In the genomic region with DNA sequence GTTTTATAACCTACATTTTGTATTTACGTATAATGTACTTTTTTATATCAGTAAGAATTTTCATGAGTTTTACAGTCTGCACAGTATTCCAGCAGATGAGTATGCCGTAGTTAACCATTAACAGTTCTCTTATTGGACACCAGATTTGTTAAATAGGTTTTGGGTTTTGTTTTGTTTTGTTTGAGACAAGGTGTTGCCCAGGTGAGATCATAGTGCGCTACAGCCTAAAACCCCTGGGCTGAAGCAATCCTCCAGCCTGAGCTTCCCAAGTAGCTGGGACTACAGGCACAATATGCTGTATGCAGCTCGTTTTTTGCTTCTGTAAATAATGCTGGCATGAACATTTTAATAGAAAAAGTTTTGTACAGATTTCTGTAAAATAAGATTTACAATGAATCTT, we compare ENCODE assay signal across 8 cellular contexts.
A peak's percentile ranks its signal among the peaks of the same experiment; 100 is the strongest.
DNase-seq lines count a peak whose midpoint lies in the region; ATAC-seq and TF ChIP-seq lines count a peak whose summit lies in the region.

No MANE protein-coding gene starts in this region.

- intact Hi-C loops in IMR-90 (cut with micrococcal nuclease), result loop anchor here (1.0 kb wide), 1 partner anchor 8 kb away; no protein-coding TSS in a partner anchor
- intact Hi-C loops in activated CD4-positive, alpha-beta memory T cell treated with anti-CD3 and anti-CD28 coated beads for 36 hours (cut with micrococcal nuclease), result no loop called here
- intact Hi-C loops in tibial artery (cut with DNase I; ENCODE audit: low total_unique reads), result no loop called here

- peak overlapping the region; percentile 64 for H3K4me3 Mint-ChIP-seq in activated CD4-positive, alpha-beta memory T cell treated with anti-CD3 and anti-CD28 coated beads for 36 hours
- H3K4me3 Mint-ChIP-seq in stimulated activated naive B cell treated with anti-CD40 and anti-IgM and Interleukin-4, amounts not matched to agents 10 μg/mL and 1 μg/mL and 100 μg/mL, for 72 hours, result no peak overlapping the region

- no peak for TF ChIP-seq POLR2A in IMR-90 (IDR thresholded peaks at IDR 0.05; ENCODE audit: low read depth, low read length)

- in situ Hi-C loops in IMR-90 (cut with MboI; ENCODE audit: low sequenced_read_pairs), result loop anchor here (5.0 to 25.0 kb wide), 2 partner anchors 71 to 1824 kb away; partner anchors contain the start of gene PRC1

- ATAC-seq in IMR-90 (ENCODE audit: low read depth), result no peak
- ATAC-seq in stimulated activated naive B cell treated with anti-CD40 and anti-IgM and Interleukin-4, amounts not matched to agents 10 μg/mL and 1 μg/mL and 100 μg/mL, for 72 hours (replicated peaks), result no peak

- H3K79me2 ChIP-seq in ACC112 (ENCODE audit: control insufficient read depth, insufficient read depth, low read length, unreplicated experiment), result peaks cover 6% of the 10 kb centered on the region

- DNase-seq in IMR-90, result no peak
- no peak for DNase-seq in activated CD4-positive, alpha-beta memory T cell treated with anti-CD3 and anti-CD28 coated beads for 36 hours
- DNase-seq in left kidney (ENCODE audit: low read depth, low spot score), result peak; percentile 81
- no peak for DNase-seq in tibial artery
- DNase-seq in NCI-H446 treated with DMSO at 0.1 percent for 48 hours (lab: John Stamatoyannopoulos, UW), result no peak
- no peak for DNase-seq in NK-92 (lab: John Stamatoyannopoulos, UW; ENCODE audit: unreplicated experiment)
- DNase-seq in stimulated activated naive B cell treated with anti-CD40 and anti-IgM and Interleukin-4, amounts not matched to agents 10 μg/mL and 1 μg/mL and 100 μg/mL, for 72 hours, result no peak

- no peaks in the 10 kb centered on the region for H3K9me3 Mint-ChIP-seq in activated CD4-positive, alpha-beta memory T cell treated with anti-CD3 and anti-CD28 coated beads for 36 hours
- no peaks in the 10 kb centered on the region for H3K9me3 Mint-ChIP-seq in stimulated activated naive B cell treated with anti-CD40 and anti-IgM and Interleukin-4, amounts not matched to agents 10 μg/mL and 1 μg/mL and 100 μg/mL, for 72 hours

- H4K91ac ChIP-seq in IMR-90 (ENCODE audit: insufficient read depth, low read depth, low read length), result peak overlapping the region; percentile 50; the same call in 1 of the 2 replicates

- peak overlapping the region; percentile 72 for H3K14ac ChIP-seq in IMR-90 (replicated peaks; ENCODE audit: low read depth, low read length)

- peak overlapping the region; percentile 55; the same call in 1 of the 2 replicates for H3K23ac ChIP-seq in IMR-90 (ENCODE audit: low read depth, low read length)

- peaks cover 2% of the 10 kb centered on the region for H3K36me3 Mint-ChIP-seq in activated CD4-positive, alpha-beta memory T cell treated with anti-CD3 and anti-CD28 coated beads for 36 hours
- H3K36me3 Mint-ChIP-seq in stimulated activated naive B cell treated with anti-CD40 and anti-IgM and Interleukin-4, amounts not matched to agents 10 μg/mL and 1 μg/mL and 100 μg/mL, for 72 hours, result peaks cover 4% of the 10 kb centered on the region in 2 donors

- peak overlapping the region; percentile 73 for H3K4me2 ChIP-seq in IMR-90 (ENCODE audit: low read depth, low read length)

- H3K56ac ChIP-seq in IMR-90 (ENCODE audit: extremely low read depth, insufficient read depth, low read length), result peak overlapping the region; percentile 56

- H2BK15ac ChIP-seq in IMR-90 (ENCODE audit: low read depth, low read length), result peak overlapping the region; percentile 60; the same call in 2 of the 3 replicates

- H3K27me3 ChIP-seq in ACC112 (ENCODE audit: insufficient read depth, low read length) (no peaks in the 10 kb centered on the region), IMR-90 (ENCODE audit: control insufficient read depth, insufficient read depth, low read length) (no peaks in the 10 kb centered on the region), tibial artery (no peaks in the 10 kb centered on the region)

- H4K8ac ChIP-seq in IMR-90 (ENCODE audit: low read depth in 2 of 2, low read length in 2 of 2), result peak overlapping the region; percentile 15 to 69; a peak in 3 of 4 replicates

- 0 out of 2 replicates have a peak overlapping the region, but pooled peaks have one; percentile 21 for H4K5ac ChIP-seq in IMR-90 (ENCODE audit: low read depth, low read length)

- peak overlapping the region; percentile 96; the same call in 1 of the 2 replicates for H3K27ac ChIP-seq in ACC112 (ENCODE audit: low read depth, low read length)
- peak overlapping the region; percentile 81 for H3K27ac ChIP-seq in IMR-90 (ENCODE audit: insufficient read depth, low read length)
- peak overlapping the region; percentile 98 to 99 for H3K27ac ChIP-seq in tibial artery

- no peak for TF ChIP-seq RAD21 in IMR-90 (IDR thresholded peaks at IDR 0.05; ENCODE audit: low read length)

- peaks cover 40% of the 10 kb centered on the region for H3K4me1 Mint-ChIP-seq in activated CD4-positive, alpha-beta memory T cell treated with anti-CD3 and anti-CD28 coated beads for 36 hours (ENCODE audit: low read depth)
- H3K4me1 Mint-ChIP-seq in stimulated activated naive B cell treated with anti-CD40 and anti-IgM and Interleukin-4, amounts not matched to agents 10 μg/mL and 1 μg/mL and 100 μg/mL, for 72 hours, result peaks cover 5 to 20% of the 10 kb centered on the region in 2 donors

- H3K18ac ChIP-seq in IMR-90 (ENCODE audit: low read depth, low read length), result peak overlapping the region; percentile 13; the same call in 1 of the 2 replicates

- dilution Hi-C loops in IMR-90 (cut with HindIII; ENCODE audit: low sequenced_read_pairs, unreplicated experiment), result loop anchor here (25.0 kb wide), 1 partner anchor 126 kb away; no protein-coding TSS in a partner anchor

- H2BK5ac ChIP-seq in IMR-90 (ENCODE audit: low read depth, low read length, poor library complexity, severe bottlenecking), result peak overlapping the region; percentile 95

- peaks cover 8 to 26% of the 10 kb centered on the region in 2 experiments for H3K79me1 ChIP-seq in IMR-90 (ENCODE audit: low read depth in 1 of 2, low read length in 2 of 2)

- H3K27me3 Mint-ChIP-seq in activated CD4-positive, alpha-beta memory T cell treated with anti-CD3 and anti-CD28 coated beads for 36 hours, result no peaks in the 10 kb centered on the region
- H3K27me3 Mint-ChIP-seq in stimulated activated naive B cell treated with anti-CD40 and anti-IgM and Interleukin-4, amounts not matched to agents 10 μg/mL and 1 μg/mL and 100 μg/mL, for 72 hours, result no peaks in the 10 kb centered on the region

- H3K9me3 ChIP-seq in IMR-90 (ENCODE audit: control insufficient read depth, insufficient read depth, low read length) (no peaks in the 10 kb centered on the region), tibial artery (no peaks in the 10 kb centered on the region)

- H2AK5ac ChIP-seq in IMR-90 (ENCODE audit: low read depth, low read length), result peak overlapping the region; percentile 48

- no peaks in the 10 kb centered on the region for H4K20me1 ChIP-seq in IMR-90 (ENCODE audit: insufficient read depth, low read length)

- H3K36me3 ChIP-seq in ACC112 (ENCODE audit: insufficient read depth, low read length), result no peaks in the 10 kb centered on the region
- H3K36me3 ChIP-seq in IMR-90 (ENCODE audit: control insufficient read depth, insufficient read depth, low read length), result no peaks in the 10 kb centered on the region
- H3K36me3 ChIP-seq in tibial artery, result no peaks in the 10 kb centered on the region

- H3K27ac Mint-ChIP-seq in activated CD4-positive, alpha-beta memory T cell treated with anti-CD3 and anti-CD28 coated beads for 36 hours, result peak overlapping the region; percentile 99
- H3K27ac Mint-ChIP-seq in stimulated activated naive B cell treated with anti-CD40 and anti-IgM and Interleukin-4, amounts not matched to agents 10 μg/mL and 1 μg/mL and 100 μg/mL, for 72 hours, result no peak overlapping the region

- POLR2A ChIA-PET in IMR-90 (lab: Charles Lee; ENCODE audit: unreplicated experiment), result interaction anchor here (0.6 to 3.5 kb wide), 4 partner anchors 8 to 112 kb away, joined by 3 to 19 read pairs (median 6); no protein-coding TSS in a partner anchor
- POLR2A ChIA-PET in activated CD4-positive, alpha-beta memory T cell treated with anti-CD3 and anti-CD28 coated beads for 36 hours (lab: Charles Lee), result interaction anchor here (1.3 to 7.1 kb wide), 6 partner anchors 10 to 94 kb away, joined by 4 to 295 read pairs (median 90); partner anchors contain the start of gene CHD2

- CTCF ChIA-PET in IMR-90 (lab: Yijun Ruan, JAX), result interaction anchor here (0.6 to 1.3 kb wide), 3 partner anchors 46 to 106 kb away, joined by 3 to 4 read pairs (median 3); no protein-coding TSS in a partner anchor
- CTCF ChIA-PET in activated CD4-positive, alpha-beta memory T cell treated with anti-CD3 and anti-CD28 coated beads for 36 hours (lab: Charles Lee), result interaction anchor here (1.2 to 5.3 kb wide), 5 partner anchors 15 to 106 kb away, joined by 3 to 79 read pairs (median 6); no protein-coding TSS in a partner anchor

- H3K4me3 ChIP-seq in ACC112 (ENCODE audit: low read depth, low read length) (peak overlapping the region; percentile 74), IMR-90 (ENCODE audit: insufficient read depth, low read depth, low read length) (no peak overlapping the region), tibial artery (peak overlapping the region; percentile 59 to 73)

- H2AFZ ChIP-seq in ACC112 (ENCODE audit: low read length, unreplicated experiment) (no peak overlapping the region), IMR-90 (replicated peaks; ENCODE audit: low read length, poor library complexity) (no peak overlapping the region)

- H3K4ac ChIP-seq in IMR-90 (ENCODE audit: low read depth, low read length), result peak overlapping the region; percentile 64

- H2BK20ac ChIP-seq in IMR-90 (ENCODE audit: low read depth, low read length), result peak overlapping the region; percentile 35; the same call in 1 of the 2 replicates

- H2BK120ac ChIP-seq in IMR-90 (ENCODE audit: low read depth, low read length), result peak overlapping the region; percentile 48; the same call in 1 of the 2 replicates

- TF ChIP-seq CTCF in IMR-90 (conservative IDR thresholded peaks at IDR 0.05; ENCODE audit: low read depth, low read length) (no peak), tibial artery (IDR thresholded peaks at IDR 0.05) (no peak)

- no TSS peak for BruUV-seq in IMR-90 (replicated peaks; lab: Mats Ljungman, UMichigan)

- no CpG with 5 or more reads among the region's 4 CpGs for WGBS in IMR-90 (ENCODE audit: extremely low coverage in 2 of 2, insufficient read length in 1 of 2), 2 experiments

- H3K9me1 ChIP-seq in IMR-90 (ENCODE audit: insufficient read depth, low read length), result no peaks in the 10 kb centered on the region

- peaks cover 15% of the 10 kb centered on the region for H3K4me1 ChIP-seq in ACC112 (ENCODE audit: control insufficient read depth, insufficient read depth, low read length, unreplicated experiment)
- H3K4me1 ChIP-seq in IMR-90 (ENCODE audit: control insufficient read depth, insufficient read depth, low read length), result peaks cover 7% of the 10 kb centered on the region
- H3K4me1 ChIP-seq in tibial artery, result peaks cover 0 to 54% (median 20%) of the 10 kb centered on the region in 4 donors

- H2AK9ac ChIP-seq in IMR-90 (replicated peaks; ENCODE audit: low read depth, low read length, poor library complexity), result no peak overlapping the region

- peak overlapping the region; percentile 74; the same call in 1 of the 2 replicates for H3K9ac ChIP-seq in IMR-90 (ENCODE audit: low read depth, low read length)

TF ChIP-seq in IMR-90, 13 proteins besides CTCF, POLR2A, EP300 and RAD21 (continues in another document):
- TF ChIP-seq MAZ (IDR thresholded peaks at IDR 0.05; ENCODE audit: borderline replicate concordance, low read depth, low read length) (no peak), NFE2L2 (IDR thresholded peaks at IDR 0.05; ENCODE audit: low read depth, low read length) (no peak)
